2 cellular contexts compared by ENCODE assay signal in genomic region chr3:113744941-113745272, GRCh38.
A peak's percentile ranks its signal among the peaks of the same experiment; 100 is the strongest.
TF ChIP-seq lines count a peak whose summit lies in the region.

No MANE protein-coding gene starts in this region.

TF ChIP-seq in HCT116, 20 proteins besides CTCF, POLR2A, EP300 and RAD21 (continued from another document):
- TF ChIP-seq SP1 (IDR thresholded peaks at IDR 0.05; ENCODE audit: low read depth): 0 out of 2 replicates have a peak, but pooled peaks have one; percentile 16

TF ChIP-seq in WTC11, 78 proteins besides CTCF, POLR2A, EP300 and RAD21 (continued from another document):
- TF ChIP-seq FOXP4 (CRISPR knock-in tag; IDR thresholded peaks at IDR 0.05) (no peak), CBFB (CRISPR knock-in tag; IDR thresholded peaks at IDR 0.05; ENCODE audit: low read depth) (no peak), AR (CRISPR knock-in tag; IDR thresholded peaks at IDR 0.05) (no peak), SOX15 (CRISPR knock-in tag; IDR thresholded peaks at IDR 0.05) (no peak), SMAD3 (CRISPR knock-in tag; IDR thresholded peaks at IDR 0.05; ENCODE audit: borderline replicate concordance) (no peak), SMAD4 (CRISPR knock-in tag; IDR thresholded peaks at IDR 0.05) (no peak)
- TF ChIP-seq, protein P1, sequence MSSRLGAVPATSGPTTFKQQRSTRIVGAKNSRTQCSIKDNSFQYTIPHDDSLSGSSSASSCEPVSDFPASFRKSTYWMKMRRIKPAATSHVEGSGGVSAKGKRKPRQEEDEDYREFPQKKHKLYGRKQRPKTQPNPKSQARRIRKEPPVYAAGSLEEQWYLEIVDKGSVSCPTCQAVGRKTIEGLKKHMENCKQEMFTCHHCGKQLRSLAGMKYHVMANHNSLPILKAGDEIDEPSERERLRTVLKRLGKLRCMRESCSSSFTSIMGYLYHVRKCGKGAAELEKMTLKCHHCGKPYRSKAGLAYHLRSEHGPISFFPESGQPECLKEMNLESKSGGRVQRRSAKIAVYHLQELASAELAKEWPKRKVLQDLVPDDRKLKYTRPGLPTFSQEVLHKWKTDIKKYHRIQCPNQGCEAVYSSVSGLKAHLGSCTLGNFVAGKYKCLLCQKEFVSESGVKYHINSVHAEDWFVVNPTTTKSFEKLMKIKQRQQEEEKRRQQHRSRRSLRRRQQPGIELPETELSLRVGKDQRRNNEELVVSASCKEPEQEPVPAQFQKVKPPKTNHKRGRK (CRISPR knock-in tag; IDR thresholded peaks at IDR 0.05; ENCODE audit: borderline replicate concordance): no peak
TF ChIP-seq in WTC11: peak in this region for 0.
